Comparison of ENCODE assay signal across 1 cellular context in genomic region chr6:36578030-36578825, GRCh38.
TF ChIP-seq lines count a peak whose summit lies in the region.

No MANE protein-coding gene starts in this region.

TF ChIP-seq in SK-N-SH treated with all-trans-retinoic acid at 6 μM for 48 hours, 23 proteins besides CTCF, POLR2A, EP300 and RAD21 (continued from another document):
- no peak for TF ChIP-seq POU6F1 (CRISPR knock-in tag; IDR thresholded peaks at IDR 0.05; ENCODE audit: borderline replicate concordance, low read depth)
- TF ChIP-seq ARNTL (CRISPR knock-in tag; IDR thresholded peaks at IDR 0.05; ENCODE audit: borderline replicate concordance, low read depth), result no peak
- TF ChIP-seq TOX (CRISPR knock-in tag; IDR thresholded peaks at IDR 0.05; ENCODE audit: borderline replicate concordance), result no peak
- TF ChIP-seq GLIS3 (CRISPR knock-in tag; IDR thresholded peaks at IDR 0.05), result no peak
- TF ChIP-seq TSHZ2 (CRISPR knock-in tag; IDR thresholded peaks at IDR 0.05), result no peak
- no peak for TF ChIP-seq ZNF70 (CRISPR knock-in tag; IDR thresholded peaks at IDR 0.05)
- no peak for TF ChIP-seq BACH2 (CRISPR knock-in tag; IDR thresholded peaks at IDR 0.05; ENCODE audit: borderline replicate concordance)
- no peak for TF ChIP-seq CSRNP3 (CRISPR knock-in tag; IDR thresholded peaks at IDR 0.05)
- TF ChIP-seq TCF4 (CRISPR knock-in tag; IDR thresholded peaks at IDR 0.05; ENCODE audit: borderline replicate concordance), result no peak
- TF ChIP-seq ZNF565 (CRISPR knock-in tag; conservative IDR thresholded peaks at IDR 0.05; ENCODE audit: low read depth), result no peak
- TF ChIP-seq PPARA (CRISPR knock-in tag; IDR thresholded peaks at IDR 0.05; ENCODE audit: borderline replicate concordance), result no peak
- TF ChIP-seq ISL1 (CRISPR knock-in tag; IDR thresholded peaks at IDR 0.05), result no peak
- no peak for TF ChIP-seq ESRRG (CRISPR knock-in tag; IDR thresholded peaks at IDR 0.05)
- no peak for TF ChIP-seq ZNF8 (CRISPR knock-in tag; IDR thresholded peaks at IDR 0.05)
- no peak for TF ChIP-seq RARB (CRISPR knock-in tag; IDR thresholded peaks at IDR 0.05)
